8 cellular contexts compared by ENCODE assay signal in the genomic region with DNA sequence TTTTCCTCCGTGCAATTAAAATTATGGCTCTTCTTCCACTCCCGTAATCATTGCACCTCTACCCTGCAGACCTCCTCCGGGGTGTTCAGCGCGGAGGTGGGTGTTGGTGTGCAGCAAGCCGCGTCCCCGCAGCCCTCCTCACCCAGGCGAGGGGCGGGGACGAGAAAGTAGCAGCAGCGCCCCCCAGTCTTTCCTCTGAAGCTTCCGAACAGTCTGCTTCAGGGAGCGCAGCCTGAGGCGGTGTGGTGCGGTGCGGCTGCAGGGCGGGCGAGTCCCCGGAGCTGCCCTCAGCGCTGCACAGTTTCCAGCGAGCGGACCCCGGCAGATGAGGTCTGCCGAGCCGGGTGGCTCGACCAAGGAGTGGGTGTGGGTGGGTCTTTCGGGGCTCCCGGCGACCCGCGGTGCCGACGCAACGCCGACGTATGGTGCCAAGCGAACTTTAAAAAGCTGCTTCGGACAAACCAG. TPM values are rescaled to one million over a fixed set of nuclear protein-coding genes. Genes with fewer than 3 reads are reported as not detected.
A peak's percentile ranks its signal among the peaks of the same experiment; 100 is the strongest.
DNase-seq lines count a peak whose midpoint lies in the region; ATAC-seq and TF ChIP-seq lines count a peak whose summit lies in the region.

A gene with protein sequence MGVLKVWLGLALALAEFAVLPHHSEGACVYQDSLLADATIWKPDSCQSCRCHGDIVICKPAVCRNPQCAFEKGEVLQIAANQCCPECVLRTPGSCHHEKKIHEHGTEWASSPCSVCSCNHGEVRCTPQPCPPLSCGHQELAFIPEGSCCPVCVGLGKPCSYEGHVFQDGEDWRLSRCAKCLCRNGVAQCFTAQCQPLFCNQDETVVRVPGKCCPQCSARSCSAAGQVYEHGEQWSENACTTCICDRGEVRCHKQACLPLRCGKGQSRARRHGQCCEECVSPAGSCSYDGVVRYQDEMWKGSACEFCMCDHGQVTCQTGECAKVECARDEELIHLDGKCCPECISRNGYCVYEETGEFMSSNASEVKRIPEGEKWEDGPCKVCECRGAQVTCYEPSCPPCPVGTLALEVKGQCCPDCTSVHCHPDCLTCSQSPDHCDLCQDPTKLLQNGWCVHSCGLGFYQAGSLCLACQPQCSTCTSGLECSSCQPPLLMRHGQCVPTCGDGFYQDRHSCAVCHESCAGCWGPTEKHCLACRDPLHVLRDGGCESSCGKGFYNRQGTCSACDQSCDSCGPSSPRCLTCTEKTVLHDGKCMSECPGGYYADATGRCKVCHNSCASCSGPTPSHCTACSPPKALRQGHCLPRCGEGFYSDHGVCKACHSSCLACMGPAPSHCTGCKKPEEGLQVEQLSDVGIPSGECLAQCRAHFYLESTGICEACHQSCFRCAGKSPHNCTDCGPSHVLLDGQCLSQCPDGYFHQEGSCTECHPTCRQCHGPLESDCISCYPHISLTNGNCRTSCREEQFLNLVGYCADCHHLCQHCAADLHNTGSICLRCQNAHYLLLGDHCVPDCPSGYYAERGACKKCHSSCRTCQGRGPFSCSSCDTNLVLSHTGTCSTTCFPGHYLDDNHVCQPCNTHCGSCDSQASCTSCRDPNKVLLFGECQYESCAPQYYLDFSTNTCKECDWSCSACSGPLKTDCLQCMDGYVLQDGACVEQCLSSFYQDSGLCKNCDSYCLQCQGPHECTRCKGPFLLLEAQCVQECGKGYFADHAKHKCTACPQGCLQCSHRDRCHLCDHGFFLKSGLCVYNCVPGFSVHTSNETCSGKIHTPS (N-terminal part only) (plus strand): TSS at position 189 of the 465 bp plus-strand sequence. CDS start 687 bp downstream, outside the sequence.

- H3K4me3 ChIP-seq in GM12864 (ENCODE audit: low read depth, low read length) (peak within 1 kb of the TSS; percentile 51), choroid plexus epithelial cell (ENCODE audit: low read depth, low read length) (peak within 1 kb of the TSS; percentile 60), left lung (peak within 1 kb of the TSS; percentile 45 to 58)

- no peaks in the 10 kb centered on the region for H3K9me3 ChIP-seq in left lung

- DNase-seq in 8988T = peak; percentile 36
- no peak for DNase-seq in GM12864 (ENCODE audit: low read depth)
- DNase-seq in RKO (ENCODE audit: low spot score) = peak; percentile 56
- DNase-seq in choroid plexus epithelial cell (ENCODE audit: low read depth) = peak; percentile 26
- DNase-seq in left lung = peak in 1 of 2 donors; percentile 71
- no peak for DNase-seq in kidney glomerular epithelial cell (lab: John Stamatoyannopoulos, UW)

- ATAC-seq in HG03378 (IDR thresholded peaks at IDR 0.05; ENCODE audit: unreplicated experiment) (peak; percentile 4), left lung (peak; percentile 57)

- no peaks in the 10 kb centered on the region for H3K36me3 ChIP-seq in left lung

- peak within 1 kb of the TSS in 1 of 2 donors; percentile 65 for H3K27ac ChIP-seq in left lung

- H3K4me3 Mint-ChIP-seq in stimulated activated naive CD8-positive, alpha-beta T cell treated with anti-CD3 and anti-CD28 coated beads, Interleukin-15, Interleukin-2, amounts not matched to agents 100 ng/mL and 50 ng/mL, for 24 hours = peak within 1 kb of the TSS; percentile 89

- H3K36me3 Mint-ChIP-seq in stimulated activated naive CD8-positive, alpha-beta T cell treated with anti-CD3 and anti-CD28 coated beads, Interleukin-15, Interleukin-2, amounts not matched to agents 100 ng/mL and 50 ng/mL, for 24 hours (ENCODE audit: low read depth) = no peaks in the 10 kb centered on the region

- H3K4me1 Mint-ChIP-seq in stimulated activated naive CD8-positive, alpha-beta T cell treated with anti-CD3 and anti-CD28 coated beads, Interleukin-15, Interleukin-2, amounts not matched to agents 100 ng/mL and 50 ng/mL, for 24 hours (ENCODE audit: low read depth) = peaks cover 39% of the 10 kb centered on the region

- H3K9me3 Mint-ChIP-seq in stimulated activated naive CD8-positive, alpha-beta T cell treated with anti-CD3 and anti-CD28 coated beads, Interleukin-15, Interleukin-2, amounts not matched to agents 100 ng/mL and 50 ng/mL, for 24 hours = no peaks in the 10 kb centered on the region

- H3K27me3 ChIP-seq in left lung = peaks cover 0 to 81% of the 10 kb centered on the region in 2 donors

- TF ChIP-seq CTCF in GM12864 (IDR thresholded peaks at IDR 0.05; ENCODE audit: low read depth, low read length, missing control alignments) = no peak
- TF ChIP-seq CTCF in choroid plexus epithelial cell (conservative IDR thresholded peaks at IDR 0.05; ENCODE audit: low read depth, low read length) = no peak
- TF ChIP-seq CTCF in left lung (IDR thresholded peaks at IDR 0.05) = no peak

- peak within 1 kb of the TSS; percentile 70 for H3K27ac Mint-ChIP-seq in stimulated activated naive CD8-positive, alpha-beta T cell treated with anti-CD3 and anti-CD28 coated beads, Interleukin-15, Interleukin-2, amounts not matched to agents 100 ng/mL and 50 ng/mL, for 24 hours

- H3K27me3 Mint-ChIP-seq in stimulated activated naive CD8-positive, alpha-beta T cell treated with anti-CD3 and anti-CD28 coated beads, Interleukin-15, Interleukin-2, amounts not matched to agents 100 ng/mL and 50 ng/mL, for 24 hours = peaks cover 70% of the 10 kb centered on the region

- intact Hi-C loops in left lung (cut with DNase I) = no loop called here

- H3K4me1 ChIP-seq in left lung = peaks cover 3 to 29% of the 10 kb centered on the region in 2 donors

RNA-seq across cellular contexts. Expression of the gene that starts here (rescaled TPM):
- total RNA-seq in left lung = 10 to 100 TPM; 15.3 to 17.9 TPM

Comparison
In these comparisons a context has a peak if more than half of its experiments do, and no peak if none do; other contexts are left out.
1. DNase-seq: peak in 8988T (single experiment), RKO (single experiment) and choroid plexus epithelial cell (single experiment); none in GM12864 (single experiment) and kidney glomerular epithelial cell (single experiment).
2. Peak in every context shown above with its lines, with median percentiles within 50 percentile points of each other: H3K4me3 ChIP-seq.